ENCODE assay signal across 24 cellular contexts in the genomic region with DNA sequence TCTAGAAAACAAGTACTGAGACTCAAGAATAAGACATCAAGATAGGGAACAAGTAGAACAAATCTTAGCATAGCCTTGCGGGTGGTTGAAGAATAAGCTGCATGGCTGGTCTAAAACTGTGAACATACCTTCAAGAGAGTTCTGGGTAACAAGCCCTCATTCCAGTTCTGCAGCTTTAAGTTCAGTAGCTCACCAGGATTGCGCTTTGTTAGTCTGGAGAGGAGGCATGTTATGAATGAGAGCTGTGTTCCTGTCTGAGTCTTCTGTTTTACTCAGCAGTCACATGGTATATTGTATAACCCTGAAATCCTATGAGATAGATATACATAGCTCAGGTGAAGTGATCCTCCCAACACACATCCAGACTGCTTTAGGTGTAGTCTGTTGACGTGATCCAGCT.
"Had no signal": no experiment of that assay in that cellular context is flagged by ENCODE, and none has a peak within 500 bp of the region (broad histone marks: within the 10 kb centered on the region; RNA-seq: fewer than 3 reads in every experiment).

No MANE protein-coding gene starts in this region.

- H3K4me3 ChIP-seq: colonic mucosa, heart right ventricle, spleen, thoracic aorta, uterus had no signal

- H3K27me3 Mint-ChIP-seq: activated CD4-positive, alpha-beta memory T cell treated with anti-CD3 and anti-CD28 coated beads, Interleukin-2, amount 10 ng/mL, durations not matched to agents 7 days and 5 days; activated CD4-positive, alpha-beta T cell treated with anti-CD3 and anti-CD28 coated beads, Interleukin-2, amount 10 ng/mL, durations not matched to agents 7 days and 5 days; T-helper 17 cell had no signal

- H3K27ac Mint-ChIP-seq: activated CD4-positive, alpha-beta memory T cell treated with anti-CD3 and anti-CD28 coated beads, Interleukin-2, amount 10 ng/mL, durations not matched to agents 7 days and 5 days; activated CD4-positive, alpha-beta T cell treated with anti-CD3 and anti-CD28 coated beads, Interleukin-2, amount 10 ng/mL, durations not matched to agents 7 days and 5 days; activated naive CD4-positive, alpha-beta T cell treated with anti-CD3 and anti-CD28 coated beads, Interleukin-2, amount 50 U/mL, for 72 hours; activated T-helper 2 cell treated with anti-CD3 and anti-CD28 coated beads, Interferon-gamma antibody, Interleukin-2, Interleukin-4, amounts not matched to agents 10 μg/mL and 5 μg/mL and 100 μg/mL, durations not matched to agents 14 hours and 24 hours and 36 hours; nephron; T-helper 17 cell; type B pancreatic cell had no signal

- DNase-seq: activated CD4-positive, alpha-beta memory T cell treated with anti-CD3 and anti-CD28 coated beads, Interleukin-2, amount 10 ng/mL, durations not matched to agents 7 days and 5 days; activated CD4-positive, alpha-beta T cell treated with anti-CD3 and anti-CD28 coated beads, Interleukin-2, amount 10 ng/mL, durations not matched to agents 7 days and 5 days; activated CD4-positive, CD25-positive, alpha-beta regulatory T cell treated with anti-CD3 and anti-CD28 coated beads, Interleukin-2, amount 50 U/mL, for 72 hours; activated T-cell treated with anti-CD3 and anti-CD28 coated beads, Interleukin-2, amount 50 U/mL, for 48 hours; cerebellar nuclear complex; colonic mucosa; effector CD8-positive, alpha-beta T cell; foreskin fibroblast; heart right ventricle; left cardiac atrium; left ventricle myocardium superior; posterior cingulate gyrus; right cardiac atrium; spleen; stimulated activated CD4-positive, alpha-beta T cell treated with anti-CD3 and anti-CD28 coated beads, Interleukin-4, amount 100 ng/mL, for 1 hour; stimulated activated naive CD8-positive, alpha-beta T cell treated with anti-CD3 and anti-CD28 coated beads, Interleukin-15, Interleukin-2, amounts not matched to agents 100 U/mL and 50 U/mL, for 24 hours; T-helper 17 cell; T1000; uterus had no signal

- H3K4me3 Mint-ChIP-seq: activated CD4-positive, alpha-beta memory T cell treated with anti-CD3 and anti-CD28 coated beads, Interleukin-2, amount 10 ng/mL, durations not matched to agents 7 days and 5 days; activated CD4-positive, alpha-beta T cell treated with anti-CD3 and anti-CD28 coated beads, Interleukin-2, amount 10 ng/mL, durations not matched to agents 7 days and 5 days; nephron; T-helper 17 cell; type B pancreatic cell had no signal

- H3K9me3 Mint-ChIP-seq: activated CD4-positive, alpha-beta T cell treated with anti-CD3 and anti-CD28 coated beads, Interleukin-2, amount 10 ng/mL, durations not matched to agents 7 days and 5 days; type B pancreatic cell had no signal

- H3K4me1 Mint-ChIP-seq: activated CD4-positive, alpha-beta memory T cell treated with anti-CD3 and anti-CD28 coated beads, Interleukin-2, amount 10 ng/mL, durations not matched to agents 7 days and 5 days; activated CD4-positive, alpha-beta T cell treated with anti-CD3 and anti-CD28 coated beads, Interleukin-2, amount 10 ng/mL, durations not matched to agents 7 days and 5 days; nephron; T-helper 17 cell had no signal

- H3K36me3 Mint-ChIP-seq: activated naive CD4-positive, alpha-beta T cell treated with anti-CD3 and anti-CD28 coated beads, Interleukin-2, amount 50 U/mL, for 72 hours; type B pancreatic cell had no signal

- H3K4me1 ChIP-seq: colonic mucosa, heart right ventricle, spleen, uterus had no signal

- H3K27ac ChIP-seq: colonic mucosa, heart right ventricle, spleen, thoracic aorta, uterus had no signal

- H3K36me3 ChIP-seq: colonic mucosa, heart right ventricle, spleen, thoracic aorta, uterus had no signal

- H3K27me3 ChIP-seq: colonic mucosa, heart right ventricle, spleen, uterus had no signal

- ATAC-seq: activated naive CD4-positive, alpha-beta T cell treated with anti-CD3 and anti-CD28 coated beads, Interleukin-2, amount 50 U/mL, for 72 hours; heart right ventricle; left cardiac atrium; left ventricle myocardium superior; right cardiac atrium; stimulated activated naive CD8-positive, alpha-beta T cell treated with anti-CD3 and anti-CD28 coated beads, Interleukin-15, Interleukin-2, amounts not matched to agents 100 U/mL and 50 U/mL, for 24 hours; T-helper 17 cell had no signal

- H3K9me3 ChIP-seq: colonic mucosa, heart right ventricle, thoracic aorta, uterus had no signal
